ENCODE assay signal across 8 cellular contexts in genomic region chr2:136765736-136766323, GRCh38. TPM values are rescaled to one million over a fixed set of nuclear protein-coding genes. Genes with fewer than 3 reads are reported as not detected.
DNase-seq lines count a peak whose midpoint lies in the region; ATAC-seq and TF ChIP-seq lines count a peak whose summit lies in the region.

No MANE protein-coding gene starts in this region.

- peaks cover 57% of the 10 kb centered on the region for H3K27me3 ChIP-seq in H7 (ENCODE audit: control insufficient read depth, insufficient read depth, low read length)
- H3K27me3 ChIP-seq in RWPE2 (ENCODE audit: insufficient read depth, poor library complexity, severe bottlenecking), result peaks cover 74% of the 10 kb centered on the region
- H3K27me3 ChIP-seq in sigmoid colon, result peaks cover 5 to 52% (median 27%) of the 10 kb centered on the region in 3 donors

- H3K4me1 ChIP-seq in RWPE2 (ENCODE audit: insufficient read depth, poor library complexity, severe bottlenecking), result no peaks in the 10 kb centered on the region
- H3K4me1 ChIP-seq in sigmoid colon, result peaks cover 0 to 25% (median 18%) of the 10 kb centered on the region in 4 donors

- ATAC-seq in RWPE2 (ENCODE audit: low read depth) (peak; percentile 29; the same call in 1 of the 3 replicates), HG03280 (IDR thresholded peaks at IDR 0.05; ENCODE audit: unreplicated experiment) (no peak)
- ATAC-seq in naive thymus-derived CD8-positive, alpha-beta T cell, result no peak

- TF ChIP-seq EP300 in sigmoid colon (IDR thresholded peaks at IDR 0.05), result no peak

- intact Hi-C loops in sigmoid colon (cut with DNase I), result no loop called here

- peaks cover 0 to 4% (median 0%) of the 10 kb centered on the region in 3 donors for H3K36me3 Mint-ChIP-seq in naive thymus-derived CD8-positive, alpha-beta T cell

- peaks cover 0 to 7% (median 0%) of the 10 kb centered on the region in 9 donors for H3K9me3 Mint-ChIP-seq in naive thymus-derived CD8-positive, alpha-beta T cell

- H3K4me3 ChIP-seq in H7 (ENCODE audit: insufficient read depth, low read depth, low read length) (peak overlapping the region; percentile 53), RWPE2 (ENCODE audit: severe bottlenecking) (peak overlapping the region; percentile 7), sigmoid colon (peak overlapping the region; percentile 17 to 56 (median 43))

- H3K4me1 Mint-ChIP-seq in naive thymus-derived CD8-positive, alpha-beta T cell, result peaks cover 2 to 12% (median 5%) of the 10 kb centered on the region in 4 donors

- H3K4me3 Mint-ChIP-seq in naive thymus-derived CD8-positive, alpha-beta T cell, result peak overlapping the region in 4 of 10 donors; percentile 14 to 57 (median 46)

- H3K9me3 ChIP-seq in RWPE2 (ENCODE audit: severe bottlenecking), result no peaks in the 10 kb centered on the region
- H3K9me3 ChIP-seq in sigmoid colon, result no peaks in the 10 kb centered on the region

- no peak overlapping the region for H3K27ac Mint-ChIP-seq in naive thymus-derived CD8-positive, alpha-beta T cell

- H3K27me3 Mint-ChIP-seq in naive thymus-derived CD8-positive, alpha-beta T cell, result peaks cover 42 to 73% (median 50%) of the 10 kb centered on the region in 5 donors

- TF ChIP-seq CTCF in RWPE2 (IDR thresholded peaks at IDR 0.05; ENCODE audit: poor library complexity, severe bottlenecking), result no peak
- TF ChIP-seq CTCF in sigmoid colon (IDR thresholded peaks at IDR 0.05), result no peak

- no peak for TF ChIP-seq POLR2A in sigmoid colon (IDR thresholded peaks at IDR 0.05)

- no peaks in the 10 kb centered on the region for H3K36me3 ChIP-seq in H7 (replicated peaks; ENCODE audit: control insufficient read depth, insufficient read depth, low read length)
- H3K36me3 ChIP-seq in RWPE2 (ENCODE audit: low read depth), result no peaks in the 10 kb centered on the region
- no peaks in the 10 kb centered on the region for H3K36me3 ChIP-seq in sigmoid colon

- no peak overlapping the region for H3K27ac ChIP-seq in RWPE2 (ENCODE audit: poor library complexity, severe bottlenecking)
- H3K27ac ChIP-seq in sigmoid colon, result no peak overlapping the region

- 2 to 11% methylated on average over 48 of the region's 48 CpGs for WGBS in sigmoid colon, 2 donors

- DNase-seq in H7, result peak; percentile 64
- DNase-seq in RWPE2 (ENCODE audit: low spot score), result no peak
- peak; percentile 4 for DNase-seq in hepatic stellate cell (ENCODE audit: low spot score)
- no peak for DNase-seq in sigmoid colon
- no peak for DNase-seq in D341Med (ENCODE audit: low spot score)
- no peak for DNase-seq in naive thymus-derived CD8-positive, alpha-beta T cell
- DNase-seq in UCSD-AML1 (lab: John Stamatoyannopoulos, UW; ENCODE audit: unreplicated experiment), result no peak

- POLR2A ChIA-PET in naive thymus-derived CD8-positive, alpha-beta T cell (lab: Charles Lee), result no interaction called here

RNA-seq across cellular contexts. Expression of gene THSD7B, which starts 0.5 kb away (rescaled TPM):
- 0.22 and 0.28 TPM in 2 replicates for total RNA-seq in H7 (2014; rRNA removed; shearing (Covaris generic))
- under 1 TPM; 0.16 to 0.83 (median 0.49) TPM for total RNA-seq in sigmoid colon
- polyA plus RNA-seq in sigmoid colon, result under 1 TPM in 1 of 3 donors, not detected in 2; 0.22 TPM
- not detected for total RNA-seq in naive thymus-derived CD8-positive, alpha-beta T cell
- polyA plus RNA-seq in naive thymus-derived CD8-positive, alpha-beta T cell, result not detected

Comparison
In these comparisons a context has a peak if more than half of its experiments do, and no peak if none do; other contexts are left out.
1. DNase-seq: peak in H7 (single experiment) and hepatic stellate cell (single experiment); none in RWPE2 (single experiment), sigmoid colon (single experiment), D341Med (single experiment), naive thymus-derived CD8-positive, alpha-beta T cell (0 of 10) and UCSD-AML1 (single experiment).
2. Peak in every context shown above with its lines, with median percentiles within 50 percentile points of each other: H3K4me3 ChIP-seq.